ENCODE assay signal across 8 cellular contexts in genomic region chr9:85716031-85716877, GRCh38. TPM values are rescaled to one million over a fixed set of nuclear protein-coding genes. Genes with fewer than 3 reads are reported as not detected.
DNase-seq lines count a peak whose midpoint lies in the region; ATAC-seq and TF ChIP-seq lines count a peak whose summit lies in the region.

No MANE protein-coding gene starts in this region.

- CTCF ChIA-PET in activated CD8-positive, alpha-beta memory T cell treated with anti-CD3 and anti-CD28 coated beads, Interleukin-2, amount 10 ng/mL, durations not matched to agents 7 days and 5 days (lab: Charles Lee), result interaction anchor here (1.5 to 1.7 kb wide), 2 partner anchors 18 to 24 kb away, joined by 3 read pairs; no protein-coding TSS in a partner anchor

- TF ChIP-seq CTCF in OCI-LY3 (IDR thresholded peaks at IDR 0.05; ENCODE audit: low read depth, low read length), result peak; percentile 70
- TF ChIP-seq CTCF in transverse colon (IDR thresholded peaks at IDR 0.05), result no peak

- TF ChIP-seq POLR2A in transverse colon (IDR thresholded peaks at IDR 0.05), result no peak

- H3K4me3 ChIP-seq in OCI-LY3 (ENCODE audit: low read length) (peak overlapping the region; percentile 65), transverse colon (no peak overlapping the region)

- H3K9ac ChIP-seq in OCI-LY3 (ENCODE audit: low read length), result peak overlapping the region; percentile 51

- H3K4me1 ChIP-seq in OCI-LY3 (ENCODE audit: low read length) (peaks cover 22% of the 10 kb centered on the region), transverse colon (peaks cover 0 to 4% (median 0%) of the 10 kb centered on the region in 4 donors)

- H3K27ac Mint-ChIP-seq in activated CD8-positive, alpha-beta memory T cell treated with anti-CD3 and anti-CD28 coated beads, Interleukin-2, amount 10 ng/mL, durations not matched to agents 7 days and 5 days, result peak overlapping the region; percentile 48
- H3K27ac Mint-ChIP-seq in natural killer cell treated with Interleukin-12 subunit alpha and Interleukin-12 subunit beta and Interleukin-15 and Interleukin-18, amount 100 ng/mL, for 72 hours, result peak overlapping the region; percentile 80 to 88

- peak; percentile 47 for ATAC-seq in activated CD8-positive, alpha-beta memory T cell treated with anti-CD3 and anti-CD28 coated beads, Interleukin-2, amount 10 ng/mL, durations not matched to agents 7 days and 5 days
- ATAC-seq in HG02678 (IDR thresholded peaks at IDR 0.05; ENCODE audit: unreplicated experiment), result peak; percentile 63
- peak; percentile 78 to 82 for ATAC-seq in natural killer cell treated with Interleukin-12 subunit alpha and Interleukin-12 subunit beta and Interleukin-15 and Interleukin-18, amount 100 ng/mL, for 72 hours

- H3K9me3 Mint-ChIP-seq in activated CD8-positive, alpha-beta memory T cell treated with anti-CD3 and anti-CD28 coated beads, Interleukin-2, amount 10 ng/mL, durations not matched to agents 7 days and 5 days (ENCODE audit: low read depth), result no peaks in the 10 kb centered on the region
- peaks cover 4% of the 10 kb centered on the region for H3K9me3 Mint-ChIP-seq in natural killer cell treated with Interleukin-12 subunit alpha and Interleukin-12 subunit beta and Interleukin-15 and Interleukin-18, amount 100 ng/mL, for 72 hours

- peaks cover 12% of the 10 kb centered on the region for H4K20me1 ChIP-seq in OCI-LY3 (ENCODE audit: insufficient read depth, low read length)

- H3K4me3 Mint-ChIP-seq in activated CD8-positive, alpha-beta memory T cell treated with anti-CD3 and anti-CD28 coated beads, Interleukin-2, amount 10 ng/mL, durations not matched to agents 7 days and 5 days, result no peak overlapping the region
- peak overlapping the region; percentile 78 for H3K4me3 Mint-ChIP-seq in natural killer cell treated with Interleukin-12 subunit alpha and Interleukin-12 subunit beta and Interleukin-15 and Interleukin-18, amount 100 ng/mL, for 72 hours

- in situ Hi-C loops in transverse colon (cut with MboI; ENCODE audit: low pct_ligation_motif_present in 1 of 4, low pct_unique_long_range_greater_than_20kb in 1 of 4, low sequenced_read_pairs in 3 of 4), result no loop called here

- H3K4me2 ChIP-seq in OCI-LY3 (ENCODE audit: low read length), result peak overlapping the region; percentile 88

- no peaks in the 10 kb centered on the region for H3K27me3 Mint-ChIP-seq in activated CD8-positive, alpha-beta memory T cell treated with anti-CD3 and anti-CD28 coated beads, Interleukin-2, amount 10 ng/mL, durations not matched to agents 7 days and 5 days
- no peaks in the 10 kb centered on the region for H3K27me3 Mint-ChIP-seq in natural killer cell treated with Interleukin-12 subunit alpha and Interleukin-12 subunit beta and Interleukin-15 and Interleukin-18, amount 100 ng/mL, for 72 hours

- WGBS in transverse colon (ENCODE audit: low coverage in 1 of 2), 2 donors, result 65 to 74% methylated on average over 4 to 5 of the region's 5 CpGs

- DNase-seq in activated CD8-positive, alpha-beta memory T cell treated with anti-CD3 and anti-CD28 coated beads, Interleukin-2, amount 10 ng/mL, durations not matched to agents 7 days and 5 days, result no peak
- DNase-seq in activated CD8-positive, alpha-beta memory T cell treated with anti-CD3 and anti-CD28 coated beads, Interleukin-2, amount 50 U/mL, for 4 hours, result no peak
- no peak for DNase-seq in natural killer cell treated with Interleukin-12 subunit alpha and Interleukin-12 subunit beta and Interleukin-15 and Interleukin-18, amount 100 ng/mL, for 72 hours (ENCODE audit: low spot score)
- DNase-seq in DMS114 treated with DMSO at 0.1 percent for 48 hours (lab: John Stamatoyannopoulos, UW; ENCODE audit: unreplicated experiment) (no peak), NCI-H128 (lab: John Stamatoyannopoulos, UW; ENCODE audit: unreplicated experiment) (no peak), transverse colon (no peak)

- H3K79me2 ChIP-seq in OCI-LY3 (ENCODE audit: low read length), result no peaks in the 10 kb centered on the region

- no peaks in the 10 kb centered on the region for H3K36me3 ChIP-seq in OCI-LY3 (replicated peaks; ENCODE audit: low read depth, low read length)
- H3K36me3 ChIP-seq in transverse colon, result no peaks in the 10 kb centered on the region

- no peak for TF ChIP-seq EP300 in transverse colon (IDR thresholded peaks at IDR 0.05; ENCODE audit: low read depth)

- intact Hi-C loops in transverse colon (cut with DNase I; ENCODE audit: low total_unique reads), result no loop called here

- H2AFZ ChIP-seq in OCI-LY3 (ENCODE audit: low read depth, low read length), result no peak overlapping the region

- H3K27me3 ChIP-seq in OCI-LY3 (ENCODE audit: low read depth, low read length), result no peaks in the 10 kb centered on the region
- H3K27me3 ChIP-seq in transverse colon, result no peaks in the 10 kb centered on the region

- H3K9me3 ChIP-seq in OCI-LY3 (ENCODE audit: insufficient read depth, low read length) (no peaks in the 10 kb centered on the region), transverse colon (no peaks in the 10 kb centered on the region)

- H3K36me3 Mint-ChIP-seq in activated CD8-positive, alpha-beta memory T cell treated with anti-CD3 and anti-CD28 coated beads, Interleukin-2, amount 10 ng/mL, durations not matched to agents 7 days and 5 days, result peaks cover 22% of the 10 kb centered on the region
- peaks cover 8% of the 10 kb centered on the region for H3K36me3 Mint-ChIP-seq in natural killer cell treated with Interleukin-12 subunit alpha and Interleukin-12 subunit beta and Interleukin-15 and Interleukin-18, amount 100 ng/mL, for 72 hours

- H3K27ac ChIP-seq in OCI-LY3 (ENCODE audit: low read length) (peak overlapping the region; percentile 72), transverse colon (peak overlapping the region in 1 of 4 donors; percentile 16)

- peaks cover 30% of the 10 kb centered on the region for H3K4me1 Mint-ChIP-seq in activated CD8-positive, alpha-beta memory T cell treated with anti-CD3 and anti-CD28 coated beads, Interleukin-2, amount 10 ng/mL, durations not matched to agents 7 days and 5 days
- H3K4me1 Mint-ChIP-seq in natural killer cell treated with Interleukin-12 subunit alpha and Interleukin-12 subunit beta and Interleukin-15 and Interleukin-18, amount 100 ng/mL, for 72 hours (ENCODE audit: low read depth in 2 of 2), result peaks cover 55 to 64% of the 10 kb centered on the region in 2 donors

RNA-seq across cellular contexts. Expression of gene AGTPBP1, which starts 25.5 kb away (rescaled TPM):
- total RNA-seq in activated CD8-positive, alpha-beta memory T cell treated with anti-CD3 and anti-CD28 coated beads, Interleukin-2, amount 10 ng/mL, durations not matched to agents 7 days and 5 days, result 10 to 100 TPM; 22.9 to 30.8 TPM
- 10 to 100 TPM; 41.1 to 49.6 TPM for total RNA-seq in natural killer cell treated with Interleukin-12 subunit alpha and Interleukin-12 subunit beta and Interleukin-15 and Interleukin-18, amount 100 ng/mL, for 72 hours
- total RNA-seq in transverse colon, result 10 to 100 TPM in 3 of 4 donors, 1 to 10 TPM in 1; 4.1 to 21.0 (median 15.4) TPM
